19 cellular contexts compared by ENCODE assay signal in the genomic region with DNA sequence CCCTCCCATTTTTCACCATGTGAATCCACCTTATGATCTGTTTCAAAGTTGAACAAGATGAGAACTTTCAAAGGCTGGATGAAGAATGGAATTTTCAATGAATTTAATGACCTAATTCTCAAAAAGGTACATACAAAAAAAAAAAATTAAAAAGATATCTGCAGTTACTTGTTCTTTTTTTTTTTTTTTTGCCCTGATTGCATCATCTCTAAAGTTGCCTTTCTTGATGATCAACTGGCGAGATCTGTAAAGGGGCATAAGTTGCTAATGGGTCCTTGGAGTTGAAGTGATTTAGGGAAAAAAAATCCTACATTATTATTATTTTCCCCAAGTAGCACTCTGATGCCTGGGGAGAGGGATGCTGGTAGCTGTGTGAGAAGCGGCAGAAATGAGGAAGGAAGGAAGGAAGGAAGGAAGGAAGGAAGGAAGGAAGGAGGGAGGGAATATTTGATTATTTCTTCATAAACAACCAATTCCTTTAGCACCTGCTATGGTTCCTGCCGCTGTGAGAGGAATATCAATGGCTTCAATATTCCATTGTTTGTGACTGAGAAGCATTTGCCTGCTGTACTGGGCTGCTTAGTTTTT. TPM values are rescaled to one million over a fixed set of nuclear protein-coding genes. Genes with fewer than 3 reads are reported as not detected.
A peak's percentile ranks its signal among the peaks of the same experiment; 100 is the strongest.
DNase-seq lines count a peak whose midpoint lies in the region; ATAC-seq and TF ChIP-seq lines count a peak whose summit lies in the region.
"Had no signal": no experiment of that assay in that cellular context is flagged by ENCODE, and none has a peak within 500 bp of the region (broad histone marks: within the 10 kb centered on the region; RNA-seq: fewer than 3 reads in every experiment).

No MANE protein-coding gene starts in this region.

- H3K36me3 Mint-ChIP-seq in GM23338 (ENCODE audit: low read depth): no peaks in the 10 kb centered on the region

- H3K4me3 ChIP-seq in GM23338: no peak overlapping the region
- H3K4me3 ChIP-seq in suprapubic skin: no peak overlapping the region
- H3K4me3 ChIP-seq in ascending aorta: no peak overlapping the region
- H3K4me3 ChIP-seq: adrenal gland, PC-9, psoas muscle had no signal

- H3K4me1 ChIP-seq in GM23338 (ENCODE audit: insufficient read depth) (no peaks in the 10 kb centered on the region), suprapubic skin (peaks cover 42% of the 10 kb centered on the region), ascending aorta (peaks cover 11 to 18% of the 10 kb centered on the region in 2 donors)
- H3K4me1 ChIP-seq: adrenal gland had no signal

- 69% methylated on average over 3 of the region's 3 CpGs for WGBS in suprapubic skin

- H3K36me3 ChIP-seq in GM23338 (ENCODE audit: insufficient read depth) (no peaks in the 10 kb centered on the region), suprapubic skin (no peaks in the 10 kb centered on the region), ascending aorta (no peaks in the 10 kb centered on the region)
- H3K36me3 ChIP-seq: adrenal gland had no signal

- no peaks in the 10 kb centered on the region for H3K27me3 ChIP-seq in GM23338 (ENCODE audit: insufficient read depth)
- H3K27me3 ChIP-seq in suprapubic skin: no peaks in the 10 kb centered on the region
- H3K27me3 ChIP-seq in ascending aorta: no peaks in the 10 kb centered on the region
- H3K27me3 ChIP-seq: adrenal gland had no signal

- no peak for ATAC-seq in GM23338
- ATAC-seq in left lobe of liver: peak; percentile 6
- ATAC-seq in HG02884 (IDR thresholded peaks at IDR 0.05; ENCODE audit: unreplicated experiment): no peak
- ATAC-seq: activated CD4-positive, CD25-positive, alpha-beta regulatory T cell treated with anti-CD3 and anti-CD28 coated beads, Interleukin-2, amount 50 U/mL, for 24 hours had no signal

- H4K20me1 ChIP-seq in GM23338 (replicated peaks; ENCODE audit: insufficient read depth): no peaks in the 10 kb centered on the region

- TF ChIP-seq EP300 in suprapubic skin (IDR thresholded peaks at IDR 0.05): no peak

- peaks cover 1% of the 10 kb centered on the region for H3K27me3 Mint-ChIP-seq in GM23338 (ENCODE audit: insufficient read depth, low read depth, poor library complexity)
- H3K27me3 Mint-ChIP-seq: central memory CD8-positive, alpha-beta T cell had no signal

- H3K79me2 ChIP-seq in GM23338 (replicated peaks; ENCODE audit: insufficient read depth): no peaks in the 10 kb centered on the region

- no peaks in the 10 kb centered on the region for H3K9me3 ChIP-seq in suprapubic skin
- H3K9me3 ChIP-seq in ascending aorta: no peaks in the 10 kb centered on the region
- H3K9me3 ChIP-seq: adrenal gland, psoas muscle had no signal

- TF ChIP-seq CTCF in GM23338 (conservative IDR thresholded peaks at IDR 0.05; ENCODE audit: low read depth in 2 of 2) (no peak), suprapubic skin (IDR thresholded peaks at IDR 0.05) (no peak), ascending aorta (IDR thresholded peaks at IDR 0.05) (no peak)

- H3F3A ChIP-seq in GM23338 (replicated peaks; ENCODE audit: low read depth): no peaks in the 10 kb centered on the region

- intact Hi-C loops in ascending aorta (cut with DNase I): loop anchor here (5.0 kb wide), 3 partner anchors 57 to 447 kb away; no protein-coding TSS in a partner anchor

- peaks cover 10% of the 10 kb centered on the region for H3K4me1 Mint-ChIP-seq in GM23338
- H3K4me1 Mint-ChIP-seq: endodermal cell had no signal

- TF ChIP-seq POLR2A in suprapubic skin (IDR thresholded peaks at IDR 0.05): no peak

- H3K27ac Mint-ChIP-seq in GM23338: peak overlapping the region; percentile 29; the same call in 1 of the 2 replicates
- H3K27ac Mint-ChIP-seq: activated T-helper 2 cell treated with anti-CD3 and anti-CD28 coated beads, Interferon-gamma antibody, Interleukin-2, Interleukin-4, amounts not matched to agents 10 μg/mL and 5 μg/mL and 100 μg/mL, durations not matched to agents 14 hours and 24 hours and 36 hours; endodermal cell had no signal

- H3K4me3 Mint-ChIP-seq in GM23338: no peak overlapping the region
- H3K4me3 Mint-ChIP-seq: central memory CD8-positive, alpha-beta T cell; endodermal cell; nephron had no signal

- peak overlapping the region; percentile 45; the same call in 1 of the 2 replicates for H2AFZ ChIP-seq in GM23338
- H2AFZ ChIP-seq: PC-9 had no signal

- DNase-seq in GM23338 (ENCODE audit: low spot score): no peak
- DNase-seq in left lobe of liver (ENCODE audit: low spot score): no peak
- DNase-seq in suprapubic skin (ENCODE audit: low spot score in 2 of 2): no peak
- no peak for DNase-seq in amniotic stem cell (lab: John Stamatoyannopoulos, UW)
- DNase-seq in ascending aorta (ENCODE audit: low spot score in 2 of 2): no peak
- DNase-seq: endodermal cell, islet precursor cell, psoas muscle, T1000 had no signal

- no peaks in the 10 kb centered on the region; the same call in 2 of the 3 replicates for H3K9me3 Mint-ChIP-seq in GM23338
- H3K9me3 Mint-ChIP-seq: activated T-helper 2 cell treated with anti-CD3 and anti-CD28 coated beads, Interferon-gamma antibody, Interleukin-2, Interleukin-4, amounts not matched to agents 10 μg/mL and 5 μg/mL and 100 μg/mL, durations not matched to agents 14 hours and 24 hours and 36 hours; central memory CD8-positive, alpha-beta T cell; endodermal cell had no signal

- peaks cover 11% of the 10 kb centered on the region for H3K9me2 ChIP-seq in GM23338 (ENCODE audit: insufficient read depth)

- H3K27ac ChIP-seq in GM23338 (ENCODE audit: low read depth): no peak overlapping the region
- H3K27ac ChIP-seq in angular gyrus (ENCODE audit: low read depth, low read length): peak overlapping the region; percentile 63
- H3K27ac ChIP-seq in suprapubic skin: peak overlapping the region; percentile 37
- H3K27ac ChIP-seq in ascending aorta: no peak overlapping the region
- H3K27ac ChIP-seq: PC-9, psoas muscle had no signal

- no peak overlapping the region for H3K4me2 ChIP-seq in GM23338
- H3K4me2 ChIP-seq: PC-9 had no signal

TF ChIP-seq in GM23338, 12 proteins besides CTCF, POLR2A, EP300 and RAD21:
- TF ChIP-seq NANOG (IDR thresholded peaks at IDR 0.05; ENCODE audit: borderline replicate concordance) (no peak), EZH2phosphoT487 (IDR thresholded peaks at IDR 0.05; ENCODE audit: unreplicated experiment) (no peak), JUNB (IDR thresholded peaks at IDR 0.05; ENCODE audit: unreplicated experiment) (no peak), ZNF114 (CRISPR knock-in tag; IDR thresholded peaks at IDR 0.05) (no peak), EZH2 (IDR thresholded peaks at IDR 0.05; ENCODE audit: low read depth, unreplicated experiment) (no peak), POLR2AphosphoS5 (IDR thresholded peaks at IDR 0.05; ENCODE audit: low read depth) (no peak)
- TF ChIP-seq, protein P1, sequence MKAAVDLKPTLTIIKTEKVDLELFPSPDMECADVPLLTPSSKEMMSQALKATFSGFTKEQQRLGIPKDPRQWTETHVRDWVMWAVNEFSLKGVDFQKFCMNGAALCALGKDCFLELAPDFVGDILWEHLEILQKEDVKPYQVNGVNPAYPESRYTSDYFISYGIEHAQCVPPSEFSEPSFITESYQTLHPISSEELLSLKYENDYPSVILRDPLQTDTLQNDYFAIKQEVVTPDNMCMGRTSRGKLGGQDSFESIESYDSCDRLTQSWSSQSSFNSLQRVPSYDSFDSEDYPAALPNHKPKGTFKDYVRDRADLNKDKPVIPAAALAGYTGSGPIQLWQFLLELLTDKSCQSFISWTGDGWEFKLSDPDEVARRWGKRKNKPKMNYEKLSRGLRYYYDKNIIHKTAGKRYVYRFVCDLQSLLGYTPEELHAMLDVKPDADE (IDR thresholded peaks at IDR 0.05): no peak
- TF ChIP-seq, protein P2, sequence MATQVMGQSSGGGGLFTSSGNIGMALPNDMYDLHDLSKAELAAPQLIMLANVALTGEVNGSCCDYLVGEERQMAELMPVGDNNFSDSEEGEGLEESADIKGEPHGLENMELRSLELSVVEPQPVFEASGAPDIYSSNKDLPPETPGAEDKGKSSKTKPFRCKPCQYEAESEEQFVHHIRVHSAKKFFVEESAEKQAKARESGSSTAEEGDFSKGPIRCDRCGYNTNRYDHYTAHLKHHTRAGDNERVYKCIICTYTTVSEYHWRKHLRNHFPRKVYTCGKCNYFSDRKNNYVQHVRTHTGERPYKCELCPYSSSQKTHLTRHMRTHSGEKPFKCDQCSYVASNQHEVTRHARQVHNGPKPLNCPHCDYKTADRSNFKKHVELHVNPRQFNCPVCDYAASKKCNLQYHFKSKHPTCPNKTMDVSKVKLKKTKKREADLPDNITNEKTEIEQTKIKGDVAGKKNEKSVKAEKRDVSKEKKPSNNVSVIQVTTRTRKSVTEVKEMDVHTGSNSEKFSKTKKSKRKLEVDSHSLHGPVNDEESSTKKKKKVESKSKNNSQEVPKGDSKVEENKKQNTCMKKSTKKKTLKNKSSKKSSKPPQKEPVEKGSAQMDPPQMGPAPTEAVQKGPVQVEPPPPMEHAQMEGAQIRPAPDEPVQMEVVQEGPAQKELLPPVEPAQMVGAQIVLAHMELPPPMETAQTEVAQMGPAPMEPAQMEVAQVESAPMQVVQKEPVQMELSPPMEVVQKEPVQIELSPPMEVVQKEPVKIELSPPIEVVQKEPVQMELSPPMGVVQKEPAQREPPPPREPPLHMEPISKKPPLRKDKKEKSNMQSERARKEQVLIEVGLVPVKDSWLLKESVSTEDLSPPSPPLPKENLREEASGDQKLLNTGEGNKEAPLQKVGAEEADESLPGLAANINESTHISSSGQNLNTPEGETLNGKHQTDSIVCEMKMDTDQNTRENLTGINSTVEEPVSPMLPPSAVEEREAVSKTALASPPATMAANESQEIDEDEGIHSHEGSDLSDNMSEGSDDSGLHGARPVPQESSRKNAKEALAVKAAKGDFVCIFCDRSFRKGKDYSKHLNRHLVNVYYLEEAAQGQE (IDR thresholded peaks at IDR 0.05; ENCODE audit: unreplicated experiment): no peak

RNA-seq across cellular contexts. Expression of a gene that starts 48.8 kb away (rescaled TPM):
- total RNA-seq in GM23338 (2014; rRNA removed; shearing (Covaris generic)): not detected in 2 replicates
- polyA plus RNA-seq in GM23338 (2016; fragmentation: Nextera tagmentation; extraction: Ambion mirVana): not detected in 2 replicates
- total RNA-seq in left lobe of liver (0.38 TPM), suprapubic skin (under 1 TPM in 3 of 4 donors, not detected in 1; 0.11 to 0.32 (median 0.18) TPM), ascending aorta (2.3 TPM)
- total RNA-seq: endodermal cell, LHCN-M2, PC-9, SK-MEL-5 had no signal

Comparison
In these comparisons a context has a peak if more than half of its experiments do, and no peak if none do; other contexts are left out.
1. H3K27ac ChIP-seq: peak in angular gyrus (single experiment) and suprapubic skin (single experiment); none in GM23338 (single experiment) and ascending aorta (0 of 2).